ENCODE assay signal across 11 cellular contexts in genomic region chr22:43183496-43184263, GRCh38. TPM values are rescaled to one million over a fixed set of nuclear protein-coding genes. Genes with fewer than 3 reads are reported as not detected.
A peak's percentile ranks its signal among the peaks of the same experiment; 100 is the strongest.
DNase-seq lines count a peak whose midpoint lies in the region; ATAC-seq and TF ChIP-seq lines count a peak whose summit lies in the region.
"Had no signal": no experiment of that assay in that cellular context is flagged by ENCODE, and none has a peak within 500 bp of the region (broad histone marks: within the 10 kb centered on the region; RNA-seq: fewer than 3 reads in every experiment).

No MANE protein-coding gene starts in this region.

- H3K4me1 Mint-ChIP-seq in activated naive CD4-positive, alpha-beta T cell treated with anti-CD3 and anti-CD28 coated beads, Interleukin-2, amount 50 U/mL, for 24 hours = peaks cover 21% of the 10 kb centered on the region
- H3K4me1 Mint-ChIP-seq in endodermal cell = peaks cover 12% of the 10 kb centered on the region

- ATAC-seq in HG03039 (IDR thresholded peaks at IDR 0.05; ENCODE audit: unreplicated experiment) = no peak
- ATAC-seq: heart right ventricle had no signal

- H3K9ac ChIP-seq in endodermal cell (ENCODE audit: extremely low read depth, low read length, poor library complexity, severe bottlenecking) = no peak overlapping the region

- peak overlapping the region; percentile 67 for H3K4me3 Mint-ChIP-seq in activated naive CD4-positive, alpha-beta T cell treated with anti-CD3 and anti-CD28 coated beads, Interleukin-2, amount 50 U/mL, for 24 hours
- no peak overlapping the region for H3K4me3 Mint-ChIP-seq in endodermal cell

- H3K27ac ChIP-seq in SJSA1 = peak overlapping the region; percentile 60
- no peak overlapping the region for H3K27ac ChIP-seq in endodermal cell (ENCODE audit: low read depth, low read length)
- no peak overlapping the region for H3K27ac ChIP-seq in coronary artery
- H3K27ac ChIP-seq: cardiac muscle cell, heart right ventricle had no signal

- H3K36me3 ChIP-seq in SJSA1 = peaks cover 44% of the 10 kb centered on the region
- peaks cover 16% of the 10 kb centered on the region for H3K36me3 ChIP-seq in endodermal cell (ENCODE audit: control insufficient read depth, insufficient read depth, low read length)
- peaks cover 14% of the 10 kb centered on the region for H3K36me3 ChIP-seq in H7 (replicated peaks; ENCODE audit: control insufficient read depth, insufficient read depth, low read length)

- no peak for DNase-seq in activated naive CD4-positive, alpha-beta T cell treated with anti-CD3 and anti-CD28 coated beads, Interleukin-2, amount 50 U/mL, for 16 hours
- DNase-seq in SJSA1 (ENCODE audit: low read depth in 1 of 2, low spot score in 2 of 2) = peak; percentile 72 to 82
- DNase-seq in endodermal cell = no peak
- DNase-seq in retinal pigment epithelial cell (ENCODE audit: low read depth) = peak; percentile 69
- no peak for DNase-seq in H7
- no peak for DNase-seq in coronary artery (ENCODE audit: low spot score)
- DNase-seq: heart right ventricle, NCI-H1048 had no signal

- no peak overlapping the region for H3K27ac Mint-ChIP-seq in activated naive CD4-positive, alpha-beta T cell treated with anti-CD3 and anti-CD28 coated beads, Interleukin-2, amount 50 U/mL, for 24 hours
- H3K27ac Mint-ChIP-seq in endodermal cell = peak overlapping the region; percentile 66

- H3K9me3 Mint-ChIP-seq in activated naive CD4-positive, alpha-beta T cell treated with anti-CD3 and anti-CD28 coated beads, Interleukin-2, amount 50 U/mL, for 24 hours = no peaks in the 10 kb centered on the region
- H3K9me3 Mint-ChIP-seq in endodermal cell = no peaks in the 10 kb centered on the region

- peaks cover 3% of the 10 kb centered on the region for H3K36me3 Mint-ChIP-seq in activated naive CD4-positive, alpha-beta T cell treated with anti-CD3 and anti-CD28 coated beads, Interleukin-2, amount 50 U/mL, for 24 hours
- H3K36me3 Mint-ChIP-seq in endodermal cell (ENCODE audit: low read depth) = peaks cover 29% of the 10 kb centered on the region

- TF ChIP-seq CTCF in endodermal cell (conservative IDR thresholded peaks at IDR 0.05) = no peak
- no peak for TF ChIP-seq CTCF in retinal pigment epithelial cell (conservative IDR thresholded peaks at IDR 0.05; ENCODE audit: low read depth, low read length)
- no peak for TF ChIP-seq CTCF in coronary artery (IDR thresholded peaks at IDR 0.05)

- H3K27me3 ChIP-seq in SJSA1 (replicated peaks) (no peaks in the 10 kb centered on the region), endodermal cell (ENCODE audit: control insufficient read depth, insufficient read depth, low read length, poor library complexity, severe bottlenecking) (no peaks in the 10 kb centered on the region), H7 (ENCODE audit: control insufficient read depth, insufficient read depth, low read length) (0 out of 2 replicates have a peak, but pooled peaks cover 3% of the 10 kb centered on the region)
- H3K27me3 ChIP-seq: cardiac muscle cell, heart right ventricle had no signal

- 93 to 96% methylated on average over 9 to 12 of the region's 12 CpGs for WGBS in endodermal cell (ENCODE audit: insufficient coverage in 1 of 2, insufficient read length in 1 of 2), 2 experiments

- peaks cover 46% of the 10 kb centered on the region for H3K4me1 ChIP-seq in SJSA1 (replicated peaks)
- H3K4me1 ChIP-seq in endodermal cell (ENCODE audit: control insufficient read depth, insufficient read depth, low read length) = peaks cover 6% of the 10 kb centered on the region

- H3K4me3 ChIP-seq in SJSA1 (no peak overlapping the region), endodermal cell (ENCODE audit: low read length) (no peak overlapping the region), retinal pigment epithelial cell (ENCODE audit: low read length) (no peak overlapping the region), H7 (ENCODE audit: insufficient read depth, low read depth, low read length) (no peak overlapping the region), coronary artery (no peak overlapping the region)
- H3K4me3 ChIP-seq: cardiac muscle cell, heart right ventricle had no signal

- no peaks in the 10 kb centered on the region; the same call in 1 of the 2 replicates for H3K9me3 ChIP-seq in SJSA1 (replicated peaks)
- H3K9me3 ChIP-seq in endodermal cell (ENCODE audit: control insufficient read depth, low read length) = no peaks in the 10 kb centered on the region
- H3K9me3 ChIP-seq: heart right ventricle had no signal

- no peaks in the 10 kb centered on the region for H3K27me3 Mint-ChIP-seq in activated naive CD4-positive, alpha-beta T cell treated with anti-CD3 and anti-CD28 coated beads, Interleukin-2, amount 50 U/mL, for 24 hours
- H3K27me3 Mint-ChIP-seq in endodermal cell (ENCODE audit: insufficient read depth) = no peaks in the 10 kb centered on the region

RNA-seq across cellular contexts. Expression of gene TTLL12, which starts 3.3 kb away (rescaled TPM):
- total RNA-seq in SJSA1 (2014; rRNA removed; shearing (Covaris generic)) = 35.6 and 50.4 TPM in 2 replicates
- 10 to 100 TPM; 49.8 to 71.0 TPM for total RNA-seq in endodermal cell
- polyA plus RNA-seq in endodermal cell (2013, experiment 1 of 2) = 39.6 TPM
- polyA plus RNA-seq in endodermal cell (2013, experiment 2 of 2) = 33.2 TPM
- 90.5 and 100 TPM in 2 replicates for total RNA-seq in H7 (2014; rRNA removed; shearing (Covaris generic))

RNA-seq across cellular contexts. Expression of gene TSPO, which starts 32.3 kb away (rescaled TPM):
- 378 and 396 TPM in 2 replicates for total RNA-seq in SJSA1 (2014; rRNA removed; shearing (Covaris generic))
- 10 to 100 TPM in 1 of 2 donors, 1 to 10 TPM in 1; 9.6 to 12.3 TPM for total RNA-seq in endodermal cell
- polyA plus RNA-seq in endodermal cell (2013, experiment 1 of 2) = 25.2 TPM
- 20.9 TPM for polyA plus RNA-seq in endodermal cell (2013, experiment 2 of 2)
- 39.4 and 45.1 TPM in 2 replicates for total RNA-seq in H7 (2014; rRNA removed; shearing (Covaris generic))

RNA-seq across cellular contexts. Expression of gene MCAT, which starts 40.5 kb away (rescaled TPM):
- total RNA-seq in SJSA1 (2014; rRNA removed; shearing (Covaris generic)) = 13.5 and 14.7 TPM in 2 replicates
- 10 to 100 TPM; 17.1 to 19.9 TPM for total RNA-seq in endodermal cell
- 14.7 TPM for polyA plus RNA-seq in endodermal cell (2013, experiment 1 of 2)
- polyA plus RNA-seq in endodermal cell (2013, experiment 2 of 2) = 14.6 TPM
- total RNA-seq in H7 (2014; rRNA removed; shearing (Covaris generic)) = 27.8 and 29.0 TPM in 2 replicates

Comparison
In these comparisons a context has a peak if more than half of its experiments do, and no peak if none do; other contexts are left out.
1. DNase-seq: peak in SJSA1 (2 of 2) and retinal pigment epithelial cell (single experiment); none in activated naive CD4-positive, alpha-beta T cell treated with anti-CD3 and anti-CD28 coated beads, Interleukin-2, amount 50 U/mL, for 16 hours (single experiment), endodermal cell (single experiment), H7 (single experiment) and coronary artery (single experiment).